ENCODE assay signal across 8 cellular contexts in the genomic region with DNA sequence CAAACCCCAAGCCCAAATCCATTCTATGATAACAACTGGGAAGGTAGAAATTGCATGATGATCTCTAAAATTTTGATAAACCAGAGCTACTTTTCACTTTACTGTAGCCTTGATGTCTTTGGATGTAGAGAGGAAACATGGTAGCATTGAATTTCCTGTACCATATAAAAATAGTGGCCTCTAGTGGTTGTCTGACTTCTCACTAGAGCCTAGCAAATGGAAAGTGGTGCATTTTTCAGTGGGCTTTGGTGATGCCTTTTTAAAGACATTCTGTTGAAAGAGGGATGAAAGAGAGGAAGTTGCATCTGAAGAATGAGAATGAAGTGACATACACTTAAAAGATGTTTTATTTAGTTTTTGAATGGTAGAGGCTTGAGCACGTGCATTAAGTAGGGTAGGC.
DNase-seq lines count a peak whose midpoint lies in the region; ATAC-seq lines count a peak whose summit lies in the region.

No MANE protein-coding gene starts in this region.

- peak; percentile 77 for DNase-seq in DMS53 (lab: John Stamatoyannopoulos, UW)
- peak; percentile 65 for DNase-seq in SK-MEL-5 (ENCODE audit: low read depth, low spot score)
- peak; percentile 6 for DNase-seq in kidney glomerular epithelial cell (lab: John Stamatoyannopoulos, UW)
- DNase-seq in posterior cingulate gyrus, result no peak
- no peak for DNase-seq in COLO668 (lab: John Stamatoyannopoulos, UW; ENCODE audit: unreplicated experiment)
- DNase-seq in activated CD4-positive, alpha-beta T cell treated with anti-CD3 and anti-CD28 coated beads, Interleukin-2, amount 10 ng/mL, durations not matched to agents 24 days and 14 days, result no peak

- H3K27ac Mint-ChIP-seq in activated CD4-positive, alpha-beta T cell treated with anti-CD3 and anti-CD28 coated beads, Interleukin-2, amount 10 ng/mL, durations not matched to agents 24 days and 14 days, result no peak overlapping the region

- H3K27me3 Mint-ChIP-seq in activated CD4-positive, alpha-beta T cell treated with anti-CD3 and anti-CD28 coated beads, Interleukin-2, amount 10 ng/mL, durations not matched to agents 24 days and 14 days, result no peaks in the 10 kb centered on the region

- in situ Hi-C loops in SK-MEL-5 (cut with HindIII; ENCODE audit: low pct_unique_long_range_greater_than_20kb, low sequenced_read_pairs), result no loop called here

- ATAC-seq in HG02870 (IDR thresholded peaks at IDR 0.05; ENCODE audit: unreplicated experiment), result peak; percentile 44
- no peak for ATAC-seq in HG02763 (IDR thresholded peaks at IDR 0.05; ENCODE audit: unreplicated experiment)

- H3K9me3 Mint-ChIP-seq in activated CD4-positive, alpha-beta T cell treated with anti-CD3 and anti-CD28 coated beads, Interleukin-2, amount 10 ng/mL, durations not matched to agents 24 days and 14 days, result no peaks in the 10 kb centered on the region

- H3K4me3 Mint-ChIP-seq in activated CD4-positive, alpha-beta T cell treated with anti-CD3 and anti-CD28 coated beads, Interleukin-2, amount 10 ng/mL, durations not matched to agents 24 days and 14 days, result no peak overlapping the region

- intact Hi-C loops in posterior cingulate gyrus (cut with DNase I), result no loop called here
- intact Hi-C loops in activated CD4-positive, alpha-beta T cell treated with anti-CD3 and anti-CD28 coated beads, Interleukin-2, amount 10 ng/mL, durations not matched to agents 24 days and 14 days (cut with micrococcal nuclease), result no loop called here

- no peaks in the 10 kb centered on the region for H3K4me1 Mint-ChIP-seq in activated CD4-positive, alpha-beta T cell treated with anti-CD3 and anti-CD28 coated beads, Interleukin-2, amount 10 ng/mL, durations not matched to agents 24 days and 14 days

- H3K36me3 Mint-ChIP-seq in activated CD4-positive, alpha-beta T cell treated with anti-CD3 and anti-CD28 coated beads, Interleukin-2, amount 10 ng/mL, durations not matched to agents 24 days and 14 days (ENCODE audit: low read depth), result no peaks in the 10 kb centered on the region

Comparison
In these comparisons a context has a peak if more than half of its experiments do, and no peak if none do; other contexts are left out.
1. DNase-seq: peak in DMS53 (single experiment), SK-MEL-5 (single experiment) and kidney glomerular epithelial cell (single experiment); none in posterior cingulate gyrus (0 of 10), COLO668 (single experiment) and activated CD4-positive, alpha-beta T cell treated with anti-CD3 and anti-CD28 coated beads, Interleukin-2, amount 10 ng/mL, durations not matched to agents 24 days and 14 days (single experiment).